20 cellular contexts compared by ENCODE assay signal in the genomic region with DNA sequence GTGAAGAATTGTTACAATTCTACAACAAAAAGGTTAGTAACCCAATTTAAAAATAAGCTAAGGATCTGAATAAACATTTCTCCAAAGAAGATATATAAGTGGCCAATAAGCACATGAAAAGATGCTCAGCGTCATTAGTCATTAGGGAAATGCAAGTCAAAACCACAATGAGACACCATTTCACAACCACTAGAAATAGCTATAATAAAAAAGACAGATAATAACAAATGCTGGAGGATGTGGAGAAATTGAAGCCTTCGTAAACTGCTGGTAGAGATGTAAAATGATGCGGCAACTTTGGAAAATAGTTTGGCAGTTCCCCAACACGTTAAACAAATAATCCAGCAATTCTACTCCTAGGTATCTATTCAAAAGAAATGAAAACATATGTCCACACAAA.
DNase-seq lines count a peak whose midpoint lies in the region; ATAC-seq, FAIRE-seq and TF ChIP-seq lines count a peak whose summit lies in the region.
"Had no signal": no experiment of that assay in that cellular context is flagged by ENCODE, and none has a peak within 500 bp of the region (broad histone marks: within the 10 kb centered on the region; RNA-seq: fewer than 3 reads in every experiment).

No MANE protein-coding gene starts in this region.

- peak overlapping the region in 4 of 11 experiments; percentile 36 to 56 (median 40); a peak in 5 of 22 replicates for H3K27ac ChIP-seq in BLaER1 treated with 17β-estradiol and CSF1 and Interleukin-3, amounts not matched to agents 10 nM and 100 nM
- no peak overlapping the region for H3K27ac ChIP-seq in astrocyte (ENCODE audit: low read depth, low read length)
- H3K27ac ChIP-seq: PC-9, SK-N-MC had no signal

- peak overlapping the region in 6 of 11 experiments; percentile 19 to 58 (median 39); a peak in 8 of 22 replicates for H3K4me2 ChIP-seq in BLaER1 treated with 17β-estradiol and CSF1 and Interleukin-3, amounts not matched to agents 10 nM and 100 nM
- no peak overlapping the region for H3K4me2 ChIP-seq in astrocyte (ENCODE audit: low read length)
- H3K4me2 ChIP-seq: PC-9 had no signal

- peaks cover 0 to 8% (median 0%) of the 10 kb centered on the region in 11 experiments; a peak in 1 of 22 replicates for H3K9me3 ChIP-seq in BLaER1 treated with 17β-estradiol and CSF1 and Interleukin-3, amounts not matched to agents 10 nM and 100 nM (replicated peaks in 1 of 11)
- no peaks in the 10 kb centered on the region for H3K9me3 ChIP-seq in astrocyte (ENCODE audit: insufficient read depth, low read depth, low read length)

- H3K9ac ChIP-seq in BLaER1 treated with 17β-estradiol and CSF1 and Interleukin-3, amounts not matched to agents 10 nM and 100 nM, result no peak overlapping the region
- H3K9ac ChIP-seq in astrocyte (ENCODE audit: low read length), result no peak overlapping the region

- no peaks in the 10 kb centered on the region for H4K20me1 ChIP-seq in BLaER1 treated with 17β-estradiol and CSF1 and Interleukin-3, amounts not matched to agents 10 nM and 100 nM
- no peaks in the 10 kb centered on the region for H4K20me1 ChIP-seq in astrocyte (ENCODE audit: insufficient read depth, low read length)

- FAIRE-seq in astrocyte (lab: Jason Lieb, UNC), result no peak
- FAIRE-seq: HTR-8/SVneo had no signal

- H3K27me3 ChIP-seq in BLaER1 treated with 17β-estradiol and CSF1 and Interleukin-3, amounts not matched to agents 10 nM and 100 nM, result no peaks in the 10 kb centered on the region
- H3K27me3 ChIP-seq in astrocyte (ENCODE audit: insufficient read depth, low read length), result no peaks in the 10 kb centered on the region

- H3K36me3 Mint-ChIP-seq in astrocyte (ENCODE audit: low read depth, unreplicated experiment), result no peaks in the 10 kb centered on the region
- H3K36me3 Mint-ChIP-seq: CD8-positive, alpha-beta memory T cell had no signal

- H3K4me1 Mint-ChIP-seq in astrocyte (ENCODE audit: low read depth, unreplicated experiment), result peaks cover 6% of the 10 kb centered on the region
- H3K4me1 Mint-ChIP-seq: B cell; CD8-positive, alpha-beta memory T cell; H9 had no signal

- DNase-seq in DMS153 treated with DMSO at 0.1 percent for 48 hours (lab: John Stamatoyannopoulos, UW; ENCODE audit: unreplicated experiment), result peak; percentile 24
- peak; percentile 38 for DNase-seq in MV-4-11 (lab: John Stamatoyannopoulos, UW)
- DNase-seq in astrocyte (ENCODE audit: low read depth), result peak; percentile 39
- DNase-seq in activated CD4-positive, alpha-beta T cell treated with anti-CD3 and anti-CD28 coated beads, Interleukin-2, amount 50 U/mL, for 1 hour, result no peak
- DNase-seq in SK-N-DZ (ENCODE audit: low spot score), result no peak
- no peak for DNase-seq in NK-92 treated with Interleukin-12 subunit alpha and Interleukin-12 subunit beta, amount 100 ng/mL, for 24 hours (lab: John Stamatoyannopoulos, UW)
- DNase-seq: ACHN; CD8-positive, alpha-beta memory T cell; EL; H9; NCI-H1436 treated with DMSO at 0.1 percent for 48 hours; NCI-H2107; NCI-H446 treated with DMSO at 0.1 percent for 48 hours; NCI-H774; PC-9 had no signal

- H2AFZ ChIP-seq in astrocyte (ENCODE audit: low read depth, low read length), result no peak overlapping the region
- H2AFZ ChIP-seq: PC-9 had no signal

- ATAC-seq in GM21825 (IDR thresholded peaks at IDR 0.05; ENCODE audit: unreplicated experiment), result no peak

- no peaks in the 10 kb centered on the region for H3K9me3 Mint-ChIP-seq in astrocyte (ENCODE audit: unreplicated experiment)
- H3K9me3 Mint-ChIP-seq: H9 had no signal

- H3K4me3 Mint-ChIP-seq in astrocyte (ENCODE audit: unreplicated experiment), result no peak overlapping the region
- H3K4me3 Mint-ChIP-seq: B cell; CD8-positive, alpha-beta memory T cell; H9 had no signal

- H3K27ac Mint-ChIP-seq in astrocyte (ENCODE audit: unreplicated experiment), result no peak overlapping the region
- H3K27ac Mint-ChIP-seq: B cell; CD8-positive, alpha-beta memory T cell; H9 had no signal

- TF ChIP-seq CTCF in astrocyte (IDR thresholded peaks at IDR 0.05; ENCODE audit: insufficient read depth, low read depth, low read length), result no peak

- no peaks in the 10 kb centered on the region for H3K79me2 ChIP-seq in astrocyte (ENCODE audit: insufficient read depth, low read length)

- H3K4me3 ChIP-seq in BLaER1 treated with 17β-estradiol and CSF1 and Interleukin-3, amounts not matched to agents 10 nM and 100 nM, result no peak overlapping the region
- H3K4me3 ChIP-seq in astrocyte (ENCODE audit: insufficient read depth, low read depth, low read length), result no peak overlapping the region
- H3K4me3 ChIP-seq: PC-9, SK-N-MC had no signal

- peaks cover 0 to 27% (median 8%) of the 10 kb centered on the region in 10 experiments; a peak in 11 of 20 replicates for H3K4me1 ChIP-seq in BLaER1 treated with 17β-estradiol and CSF1 and Interleukin-3, amounts not matched to agents 10 nM and 100 nM
- H3K4me1 ChIP-seq in astrocyte (ENCODE audit: insufficient read depth, low read length), result no peaks in the 10 kb centered on the region

- no peaks in the 10 kb centered on the region for H3K36me3 ChIP-seq in BLaER1 treated with 17β-estradiol and CSF1 and Interleukin-3, amounts not matched to agents 10 nM and 100 nM
- no peaks in the 10 kb centered on the region for H3K36me3 ChIP-seq in astrocyte (ENCODE audit: insufficient read depth, low read length)

- H3K27me3 Mint-ChIP-seq in astrocyte (ENCODE audit: low read depth, unreplicated experiment), result peaks cover 7% of the 10 kb centered on the region
- H3K27me3 Mint-ChIP-seq: CD8-positive, alpha-beta memory T cell had no signal

Comparison
In these comparisons a context has a peak if more than half of its experiments do, and no peak if none do; other contexts are left out.
1. DNase-seq: peak in DMS153 treated with DMSO at 0.1 percent for 48 hours (single experiment), MV-4-11 (single experiment) and astrocyte (single experiment); none in activated CD4-positive, alpha-beta T cell treated with anti-CD3 and anti-CD28 coated beads, Interleukin-2, amount 50 U/mL, for 1 hour (single experiment), SK-N-DZ (single experiment) and NK-92 treated with Interleukin-12 subunit alpha and Interleukin-12 subunit beta, amount 100 ng/mL, for 24 hours (single experiment).